1 cellular context compared by ENCODE assay signal in the genomic region with DNA sequence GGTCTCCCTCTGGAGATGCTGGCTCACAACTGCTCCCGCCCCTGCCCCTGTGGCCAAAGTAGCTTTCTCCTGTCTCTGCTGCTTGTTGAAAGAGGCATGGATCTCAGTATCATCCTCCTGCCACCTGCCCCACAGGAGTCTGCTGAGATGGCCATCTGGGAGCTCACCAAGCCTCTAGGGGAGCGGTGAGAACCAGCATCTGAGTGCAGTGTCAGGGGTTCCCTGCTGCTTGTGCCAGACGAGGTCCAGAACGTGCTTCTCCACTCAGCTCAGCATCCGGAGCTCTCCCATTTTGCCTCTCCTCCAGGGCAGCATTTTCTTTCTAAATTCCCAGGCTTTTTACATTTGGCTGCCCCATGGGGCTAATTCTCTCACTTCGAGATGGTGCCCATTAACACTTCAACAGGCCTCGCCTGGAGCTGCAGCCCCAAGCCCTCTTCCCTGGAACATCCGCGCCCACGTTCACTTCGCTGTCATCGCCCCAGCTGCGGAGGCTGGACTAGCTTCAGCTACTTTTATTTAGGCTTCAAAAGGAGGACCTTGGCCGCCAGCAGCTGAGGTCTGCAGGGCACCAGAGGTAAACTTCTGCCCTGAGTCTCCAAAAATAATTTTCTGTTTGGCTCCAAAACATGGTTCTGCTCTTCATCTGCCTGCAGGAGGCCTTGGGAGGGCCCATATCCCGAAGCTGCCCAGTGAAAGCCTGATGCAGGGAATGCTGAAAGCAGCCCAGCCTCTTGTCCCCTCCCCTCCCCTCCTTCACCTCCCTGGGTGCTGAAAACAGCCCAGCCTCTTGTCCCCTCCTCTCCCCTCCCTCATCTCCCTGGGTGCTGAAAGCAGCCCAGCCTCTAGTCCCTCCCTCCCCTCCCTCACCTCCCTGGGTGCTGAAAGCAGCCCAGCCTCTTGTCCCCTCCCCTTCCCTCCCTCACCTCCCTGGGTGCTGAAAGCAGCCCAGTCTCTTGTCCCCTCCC.
TF ChIP-seq lines count a peak whose summit lies in the region.

No MANE protein-coding gene starts in this region.

TF ChIP-seq in endothelial cell of umbilical vein, 7 proteins besides CTCF, POLR2A, EP300 and RAD21:
- TF ChIP-seq MYC (IDR thresholded peaks at IDR 0.05; ENCODE audit: low read depth, low read length) (no peak), EZH2 (IDR thresholded peaks at IDR 0.05; ENCODE audit: borderline replicate concordance, low read depth, low read length, severe bottlenecking) (no peak), GATA2 (IDR thresholded peaks at IDR 0.05; ENCODE audit: insufficient read depth, insufficient read length, low read depth, low read length) (no peak), JUN (IDR thresholded peaks at IDR 0.05; ENCODE audit: borderline replicate concordance, insufficient read depth, insufficient read length, low read depth) (no peak), FOS (IDR thresholded peaks at IDR 0.05; ENCODE audit: borderline replicate concordance, insufficient read depth, low read length) (no peak), MAX (IDR thresholded peaks at IDR 0.05; ENCODE audit: insufficient read depth, insufficient read length) (no peak)
